In the genomic region with DNA sequence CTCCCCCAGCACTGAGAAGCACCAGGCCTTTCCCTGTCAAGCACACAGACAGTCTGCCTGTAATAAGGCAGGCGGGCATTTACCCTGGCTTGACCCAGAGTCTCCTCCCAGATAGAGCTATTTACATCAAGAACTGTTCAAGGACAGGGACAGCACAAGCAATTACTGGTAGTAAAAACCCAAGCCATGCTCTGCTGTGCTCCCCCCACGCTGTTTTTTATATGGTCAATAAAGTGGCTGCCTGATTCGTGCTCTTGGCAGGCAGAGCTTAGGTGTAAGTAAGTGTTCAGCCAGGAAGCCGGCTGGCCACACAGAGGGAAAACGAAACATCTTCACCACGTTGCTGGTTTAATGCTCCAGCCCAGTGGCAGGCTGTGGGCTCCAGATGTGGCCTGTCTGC, we compare ENCODE assay signal across 16 cellular contexts.
"Had no signal": no experiment of that assay in that cellular context is flagged by ENCODE, and none has a peak within 500 bp of the region (broad histone marks: within the 10 kb centered on the region; RNA-seq: fewer than 3 reads in every experiment).

No MANE protein-coding gene starts in this region.

- DNase-seq: activated CD4-positive, alpha-beta T cell treated with anti-CD3 and anti-CD28 coated beads, Interleukin-2, amount 50 U/mL, for 4 hours; activated T-cell treated with anti-CD3 and anti-CD28 coated beads for 4 hours; cerebellar nuclear complex; cortex of kidney; erythroblast; foreskin melanocyte; mesendoderm; naive thymus-derived CD8-positive, alpha-beta T cell; stimulated activated CD4-positive, alpha-beta T cell treated with anti-CD3 and anti-CD28 coated beads, Interleukin-12 subunit alpha, Interleukin-12 subunit beta, amount 100 ng/mL, for 4 hours; stimulated activated CD4-positive, alpha-beta T cell treated with anti-CD3 and anti-CD28 coated beads, Interleukin-1b, Interleukin-23, amount 100 ng/mL, for 48 hours; stimulated activated CD8-positive, alpha-beta memory T cell treated with anti-CD3 and anti-CD28 coated beads, Interleukin-4, amount 100 ng/mL, for 48 hours; stimulated activated naive CD4-positive, alpha-beta T cell had no signal

- H3K27ac Mint-ChIP-seq: activated naive CD8-positive, alpha-beta T cell; activated T-helper 1 cell treated with anti-CD3 and anti-CD28 coated beads, Interleukin-12 subunit alpha, Interleukin-12 subunit beta, Interleukin-2, Interleukin-4 antibody, amounts not matched to agents 30 ng/mL and 10 ng/mL and 1 ng/mL, durations not matched to agents 14 hours and 24 hours and 36 hours; naive thymus-derived CD8-positive, alpha-beta T cell had no signal

- H3K27me3 Mint-ChIP-seq: activated naive CD8-positive, alpha-beta T cell had no signal

- ATAC-seq: naive thymus-derived CD8-positive, alpha-beta T cell had no signal

- FAIRE-seq: bronchial epithelial cell, endometrium had no signal

- H3K4me3 Mint-ChIP-seq: activated naive CD8-positive, alpha-beta T cell; activated T-helper 1 cell treated with anti-CD3 and anti-CD28 coated beads, Interleukin-12 subunit alpha, Interleukin-12 subunit beta, Interleukin-2, Interleukin-4 antibody, amounts not matched to agents 30 ng/mL and 10 ng/mL and 1 ng/mL, durations not matched to agents 14 hours and 24 hours and 36 hours; naive thymus-derived CD8-positive, alpha-beta T cell had no signal

- H3K36me3 Mint-ChIP-seq: activated naive CD8-positive, alpha-beta T cell had no signal

- H3K9me3 Mint-ChIP-seq: activated T-helper 1 cell treated with anti-CD3 and anti-CD28 coated beads, Interleukin-12 subunit alpha, Interleukin-12 subunit beta, Interleukin-2, Interleukin-4 antibody, amounts not matched to agents 30 ng/mL and 10 ng/mL and 1 ng/mL, durations not matched to agents 14 hours and 24 hours and 36 hours; naive thymus-derived CD8-positive, alpha-beta T cell had no signal
